9 cellular contexts compared by ENCODE assay signal in genomic region chr13:43269037-43269476, GRCh38.
DNase-seq lines count a peak whose midpoint lies in the region; ATAC-seq and TF ChIP-seq lines count a peak whose summit lies in the region.
"Had no signal": no experiment of that assay in that cellular context is flagged by ENCODE, and none has a peak within 500 bp of the region (broad histone marks: within the 10 kb centered on the region; RNA-seq: fewer than 3 reads in every experiment).

No MANE protein-coding gene starts in this region.

- H3K36me3 ChIP-seq in heart left ventricle (no peaks in the 10 kb centered on the region), tibial artery (no peaks in the 10 kb centered on the region)

- 26 to 39% (median 32%) methylated on average over 5 of the region's 5 CpGs for WGBS in heart left ventricle, 4 donors

- H3K4me1 ChIP-seq in heart left ventricle: peaks cover 0 to 24% (median 10%) of the 10 kb centered on the region in 12 donors
- H3K4me1 ChIP-seq in tibial artery: peaks cover 0 to 13% (median 3%) of the 10 kb centered on the region in 4 donors

- H3K27me3 ChIP-seq in heart left ventricle (no peaks in the 10 kb centered on the region), tibial artery (no peaks in the 10 kb centered on the region)

- intact Hi-C loops in heart left ventricle (cut with DNase I) (no loop called here), tibial artery (cut with DNase I; ENCODE audit: low total_unique reads) (no loop called here)

- H3K27ac ChIP-seq in heart left ventricle (peak overlapping the region in 11 of 12 donors; percentile 0 to 75 (median 51)), tibial artery (no peak overlapping the region)

- no peak for TF ChIP-seq POLR2A in heart left ventricle (IDR thresholded peaks at IDR 0.05)

- H3K9me3 ChIP-seq in heart left ventricle (no peaks in the 10 kb centered on the region), tibial artery (no peaks in the 10 kb centered on the region)

- peak overlapping the region; percentile 25; the same call in 1 of the 2 replicates for H3K4me3 ChIP-seq in WI38 (ENCODE audit: low read depth, low read length)
- no peak overlapping the region for H3K4me3 ChIP-seq in heart left ventricle
- no peak overlapping the region for H3K4me3 ChIP-seq in retinal pigment epithelial cell (ENCODE audit: low read length)
- H3K4me3 ChIP-seq in tibial artery: no peak overlapping the region

- DNase-seq in GM04503 (ENCODE audit: low read depth): peak; percentile 98
- peak in 3 of 5 donors; percentile 16 to 51 (median 33) for DNase-seq in heart left ventricle
- DNase-seq in retinal pigment epithelial cell (ENCODE audit: low read depth): peak; percentile 94
- DNase-seq in NCI-H2171 treated with DMSO at 0.1 percent for 48 hours (lab: John Stamatoyannopoulos, UW): no peak
- DNase-seq in tibial artery: no peak
- DNase-seq: activated naive CD4-positive, alpha-beta T cell treated with Interleukin-2 at 50 U/mL for 16 hours had no signal

- TF ChIP-seq CTCF in WI38 (IDR thresholded peaks at IDR 0.05; ENCODE audit: low read depth, low read length) (no peak), heart left ventricle (IDR thresholded peaks at IDR 0.05) (no peak), retinal pigment epithelial cell (conservative IDR thresholded peaks at IDR 0.05; ENCODE audit: low read depth, low read length) (no peak), tibial artery (IDR thresholded peaks at IDR 0.05) (no peak)

- peak; percentile 87 to 92 (median 90) for ATAC-seq in heart left ventricle
- no peak for ATAC-seq in GM19351 (IDR thresholded peaks at IDR 0.05; ENCODE audit: unreplicated experiment)
- no peak for ATAC-seq in HG02840 (IDR thresholded peaks at IDR 0.05; ENCODE audit: low FRiP score, unreplicated experiment)

Comparison
In these comparisons a context has a peak if more than half of its experiments do, and no peak if none do; other contexts are left out.
1. DNase-seq: peak in GM04503 (single experiment), heart left ventricle (3 of 5) and retinal pigment epithelial cell (single experiment); none in NCI-H2171 treated with DMSO at 0.1 percent for 48 hours (single experiment) and tibial artery (0 of 2).
2. ATAC-seq: peak in heart left ventricle (4 of 4); none in GM19351 (single experiment) and HG02840 (single experiment).
3. H3K27ac ChIP-seq: peak in heart left ventricle (11 of 12); none in tibial artery (0 of 2).